ENCODE assay signal across 1 cellular context in genomic region chr12:1339608-1340319, GRCh38.
TF ChIP-seq lines count a peak whose summit lies in the region.

No MANE protein-coding gene starts in this region.

TF ChIP-seq in IMR-90, 13 proteins besides CTCF, POLR2A, EP300 and RAD21 (continued from another document):
- TF ChIP-seq USF2 (IDR thresholded peaks at IDR 0.05; ENCODE audit: low read depth, low read length) (no peak), FOS (IDR thresholded peaks at IDR 0.05; ENCODE audit: low read depth, low read length) (no peak), RCOR1 (IDR thresholded peaks at IDR 0.05; ENCODE audit: insufficient replicate concordance, low read length) (no peak), NFE2L2 (IDR thresholded peaks at IDR 0.05; ENCODE audit: low read depth, low read length) (no peak)
